Comparison of ENCODE assay signal across 8 cellular contexts in the genomic region with DNA sequence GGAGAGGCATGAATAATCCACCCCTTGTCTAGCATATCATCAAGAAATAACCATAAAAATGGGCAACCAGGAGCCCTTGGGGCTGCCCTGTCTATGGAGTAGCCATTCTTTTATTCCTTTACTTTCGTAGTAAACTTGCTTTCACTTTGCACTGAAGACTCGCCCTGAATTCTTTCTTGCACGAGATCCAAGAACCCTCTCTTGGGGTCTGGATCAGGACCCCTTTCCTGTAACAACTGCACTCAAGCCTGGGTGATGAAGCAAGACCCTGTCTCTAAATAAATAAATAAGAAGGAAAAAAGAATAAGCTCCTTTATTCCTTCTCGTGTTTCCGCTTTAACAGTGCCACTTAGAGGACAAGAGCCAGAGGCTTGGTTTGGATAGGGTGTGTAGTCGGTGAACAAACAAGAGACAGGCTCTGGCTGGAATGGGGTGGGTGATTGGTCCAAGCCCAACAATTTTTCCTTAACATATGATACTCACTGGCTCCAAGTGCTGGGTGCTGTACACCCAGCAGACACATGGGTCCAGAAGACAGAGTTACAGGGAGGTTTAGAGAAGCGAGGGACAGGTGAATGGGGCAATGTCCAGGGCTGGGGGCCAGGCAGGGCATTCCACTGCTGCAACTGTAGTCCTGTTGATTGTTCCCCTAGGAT.
DNase-seq lines count a peak whose midpoint lies in the region; ATAC-seq and TF ChIP-seq lines count a peak whose summit lies in the region.
"Had no signal": no experiment of that assay in that cellular context is flagged by ENCODE, and none has a peak within 500 bp of the region (broad histone marks: within the 10 kb centered on the region; RNA-seq: fewer than 3 reads in every experiment).

No MANE protein-coding gene starts in this region.

- intact Hi-C loops in left colon (cut with DNase I, micrococcal nuclease) = loop anchor here in 1 of 2 donors (10.0 kb wide), 1 partner anchor 92 kb away; a partner anchor contains a TSS
- intact Hi-C loops in posterior vena cava (cut with DNase I) = no loop called here

- TF ChIP-seq CTCF in VCaP (conservative IDR thresholded peaks at IDR 0.05) = 0 out of 2 replicates have a peak, but pooled peaks have one; percentile 14

- peak; percentile 21 for DNase-seq in LHCN-M2 (ENCODE audit: low read depth)
- peak; percentile 38 to 60 for DNase-seq in left colon
- DNase-seq in superior temporal gyrus (ENCODE audit: extremely low spot score) = peak; percentile 60
- DNase-seq in posterior vena cava (ENCODE audit: low spot score) = no peak
- no peak for DNase-seq in HuH-7 (ENCODE audit: low spot score)
- DNase-seq: NCI-H1092 treated with DMSO at 0.1 percent for 48 hours had no signal

- ATAC-seq in left colon (peak; percentile 91), GM18517 (IDR thresholded peaks at IDR 0.05; ENCODE audit: unreplicated experiment) (no peak)

- peak overlapping the region; percentile 57 for H3K27ac ChIP-seq in VCaP

Comparison
In these comparisons a context has a peak if more than half of its experiments do, and no peak if none do; other contexts are left out.
1. DNase-seq: peak in LHCN-M2 (single experiment), left colon (2 of 2) and superior temporal gyrus (single experiment); none in posterior vena cava (single experiment) and HuH-7 (single experiment).